Comparison of ENCODE assay signal across 22 cellular contexts in genomic region chr5:149024477-149024876, GRCh38. TPM values are rescaled to one million over a fixed set of nuclear protein-coding genes. Genes with fewer than 3 reads are reported as not detected.
A peak's percentile ranks its signal among the peaks of the same experiment; 100 is the strongest.
DNase-seq lines count a peak whose midpoint lies in the region; ATAC-seq, FAIRE-seq and TF ChIP-seq lines count a peak whose summit lies in the region.
"Had no signal": no experiment of that assay in that cellular context is flagged by ENCODE, and none has a peak within 500 bp of the region (broad histone marks: within the 10 kb centered on the region; RNA-seq: fewer than 3 reads in every experiment).

No MANE protein-coding gene starts in this region.

- WGBS in transverse colon (ENCODE audit: low coverage in 1 of 2), 2 donors = 40 to 70% methylated on average over 1 of the region's 1 CpG

- no peak overlapping the region for H3K4me3 ChIP-seq in AG10803 (ENCODE audit: low read length)
- no peak overlapping the region for H3K4me3 ChIP-seq in fibroblast of the aortic adventitia (ENCODE audit: low read depth, low read length)
- no peak overlapping the region for H3K4me3 ChIP-seq in transverse colon
- H3K4me3 ChIP-seq: SJSA1 had no signal

- TF ChIP-seq CTCF in AG10803 (conservative IDR thresholded peaks at IDR 0.05; ENCODE audit: low read length) (no peak), fibroblast of the aortic adventitia (IDR thresholded peaks at IDR 0.05; ENCODE audit: insufficient read depth, low read length) (no peak), transverse colon (IDR thresholded peaks at IDR 0.05) (no peak)
- no peak for TF ChIP-seq CTCF in activated CD8-positive, alpha-beta T cell treated with anti-CD3 and anti-CD28 coated beads for 36 hours (IDR thresholded peaks at IDR 0.05)

- no peak overlapping the region for H3K27ac Mint-ChIP-seq in activated CD8-positive, alpha-beta T cell treated with anti-CD3 and anti-CD28 coated beads for 36 hours
- H3K27ac Mint-ChIP-seq: activated naive CD8-positive, alpha-beta T cell had no signal

- CTCF ChIA-PET in activated CD8-positive, alpha-beta T cell treated with anti-CD3 and anti-CD28 coated beads for 36 hours (lab: Charles Lee) = interaction anchor here (2.4 to 17.2 kb wide), 3 partner anchors 11 to 286 kb away, joined by 8 to 409 read pairs (median 18); no protein-coding TSS in a partner anchor

- peaks cover 5% of the 10 kb centered on the region for H3K27me3 Mint-ChIP-seq in activated CD8-positive, alpha-beta T cell treated with anti-CD3 and anti-CD28 coated beads for 36 hours

- no peaks in the 10 kb centered on the region for H3K27me3 ChIP-seq in transverse colon
- H3K27me3 ChIP-seq: BE2C, SJSA1 had no signal

- no peak for ATAC-seq in activated CD8-positive, alpha-beta T cell treated with anti-CD3 and anti-CD28 coated beads for 36 hours
- ATAC-seq: activated T-cell treated with anti-CD3 and anti-CD28 coated beads, Interleukin-2, amount 50 U/mL, for 4 hours; HCT116; left lobe of liver had no signal

- in situ Hi-C loops in transverse colon (cut with MboI; ENCODE audit: low pct_ligation_motif_present in 1 of 4, low pct_unique_long_range_greater_than_20kb in 1 of 4, low sequenced_read_pairs in 3 of 4) = no loop called here

- H3K9me3 Mint-ChIP-seq in activated CD8-positive, alpha-beta T cell treated with anti-CD3 and anti-CD28 coated beads for 36 hours = no peaks in the 10 kb centered on the region
- H3K9me3 Mint-ChIP-seq: activated T-cell treated with anti-CD3 and anti-CD28 coated beads, Interleukin-2, amount 50 U/mL, for 4 hours had no signal

- H3K27ac ChIP-seq in transverse colon = no peak overlapping the region
- H3K27ac ChIP-seq: SJSA1 had no signal

- intact Hi-C loops in activated CD8-positive, alpha-beta T cell treated with anti-CD3 and anti-CD28 coated beads for 36 hours (cut with micrococcal nuclease) = no loop called here
- intact Hi-C loops in transverse colon (cut with DNase I; ENCODE audit: low total_unique reads) = no loop called here

- no peak for TF ChIP-seq POLR2A in transverse colon (IDR thresholded peaks at IDR 0.05)

- no peak for TF ChIP-seq EP300 in transverse colon (IDR thresholded peaks at IDR 0.05; ENCODE audit: low read depth)

- no peaks in the 10 kb centered on the region for H3K4me1 Mint-ChIP-seq in activated CD8-positive, alpha-beta T cell treated with anti-CD3 and anti-CD28 coated beads for 36 hours (ENCODE audit: low read depth)

- H3K4me1 ChIP-seq in transverse colon = peaks cover 0 to 4% (median 0%) of the 10 kb centered on the region in 4 donors

- H3K9me3 ChIP-seq in transverse colon = peaks cover 0 to 3% of the 10 kb centered on the region in 2 donors
- H3K9me3 ChIP-seq: BE2C, SJSA1 had no signal

- H3K36me3 Mint-ChIP-seq in activated CD8-positive, alpha-beta T cell treated with anti-CD3 and anti-CD28 coated beads for 36 hours (ENCODE audit: low read depth) = no peaks in the 10 kb centered on the region
- H3K36me3 Mint-ChIP-seq: activated naive CD8-positive, alpha-beta T cell had no signal

- no peak for FAIRE-seq in RCC 7860 (lab: Jason Lieb, UNC)
- FAIRE-seq: D721Med, GM18507 had no signal

- POLR2A ChIA-PET in activated CD8-positive, alpha-beta T cell treated with anti-CD3 and anti-CD28 coated beads for 36 hours (lab: Charles Lee) = interaction anchor here (0.6 kb wide), 1 partner anchor 121 kb away, joined by 3 read pairs; no protein-coding TSS in a partner anchor

- DNase-seq in AG10803 (ENCODE audit: low read depth) (peak; percentile 31), ELR (ENCODE audit: low read depth) (peak; percentile 69), RCC 7860 (ENCODE audit: low spot score) (peak; percentile 49), fibroblast of the aortic adventitia (ENCODE audit: low read depth) (peak; percentile 62), anterior cingulate cortex (lab: John Stamatoyannopoulos, UW) (no peak), retina (no peak), transverse colon (no peak)
- DNase-seq in activated CD8-positive, alpha-beta T cell treated with anti-CD3 and anti-CD28 coated beads for 36 hours = no peak
- DNase-seq: activated CD4-positive, alpha-beta T cell treated with anti-CD3 and anti-CD28 coated beads, Interleukin-2, amount 50 U/mL, for 4 hours; activated T-cell treated with anti-CD3 and anti-CD28 coated beads, Interleukin-2, amount 50 U/mL, for 4 hours; BE2C; MV-4-11; NCI-H2107; stimulated activated CD4-positive, alpha-beta T cell treated with anti-CD3 and anti-CD28 coated beads, Interleukin-4, amount 100 ng/mL, for 24 hours; stimulated activated CD8-positive, alpha-beta memory T cell treated with anti-CD3 and anti-CD28 coated beads, Interleukin-4, amount 100 ng/mL, for 48 hours; T1000 had no signal

- no peaks in the 10 kb centered on the region for H3K36me3 ChIP-seq in transverse colon
- H3K36me3 ChIP-seq: BE2C had no signal

- H3K4me3 Mint-ChIP-seq in activated CD8-positive, alpha-beta T cell treated with anti-CD3 and anti-CD28 coated beads for 36 hours = no peak overlapping the region
- H3K4me3 Mint-ChIP-seq: activated naive CD8-positive, alpha-beta T cell; activated T-cell treated with anti-CD3 and anti-CD28 coated beads, Interleukin-2, amount 50 U/mL, for 4 hours had no signal

RNA-seq across cellular contexts. Expression of gene SH3TC2, which starts 38.4 kb away (rescaled TPM):
- total RNA-seq in fibroblast of the aortic adventitia (ENCODE audit: low replicate concordance) (1.6 and 4.1 TPM in 2 replicates), transverse colon (1 to 10 TPM in 2 of 4 donors, under 1 TPM in 1, not detected in 1; 0.55 to 1.6 (median 1.5) TPM)
- not detected for total RNA-seq in activated CD8-positive, alpha-beta T cell treated with anti-CD3 and anti-CD28 coated beads for 36 hours
- total RNA-seq: activated T-cell treated with anti-CD3 and anti-CD28 coated beads, Interleukin-2, amount 50 U/mL, for 4 hours had no signal

Comparison
In these comparisons a context has a peak if more than half of its experiments do, and no peak if none do; other contexts are left out.
1. DNase-seq: peak in AG10803 (single experiment), ELR (single experiment), RCC 7860 (single experiment) and fibroblast of the aortic adventitia (single experiment); none in activated CD8-positive, alpha-beta T cell treated with anti-CD3 and anti-CD28 coated beads for 36 hours (single experiment), anterior cingulate cortex (0 of 58), retina (single experiment) and transverse colon (single experiment).